Comparison of ENCODE assay signal across 9 cellular contexts in genomic region chr1:150620919-150621318, GRCh38. TPM values are rescaled to one million over a fixed set of nuclear protein-coding genes. Genes with fewer than 3 reads are reported as not detected.
DNase-seq lines count a peak whose midpoint lies in the region; ATAC-seq and TF ChIP-seq lines count a peak whose summit lies in the region.
"Had no signal": no experiment of that assay in that cellular context is flagged by ENCODE, and none has a peak within 500 bp of the region (broad histone marks: within the 10 kb centered on the region; RNA-seq: fewer than 3 reads in every experiment).

No MANE protein-coding gene starts in this region.

- H3K9me3 ChIP-seq in fibroblast of lung (ENCODE audit: control insufficient read depth, insufficient read depth, low read depth, low read length) (no peaks in the 10 kb centered on the region), spleen (no peaks in the 10 kb centered on the region)

- BruUV-seq in Calu3 (replicated peaks; lab: Mats Ljungman, UMichigan), result no TSS peak

- H2AFZ ChIP-seq in fibroblast of lung (ENCODE audit: low read length), result no peak overlapping the region

- H3K4me3 ChIP-seq in fibroblast of lung (replicated peaks in 1 of 4; ENCODE audit: control extremely low read depth in 1 of 4, insufficient read depth in 1 of 4, low read depth in 3 of 4, low read length in 4 of 4), result no peak overlapping the region
- H3K4me3 ChIP-seq in spleen, result no peak overlapping the region

- WGBS in spleen, 5 donors, result 95 to 98% (median 97%) methylated on average over 2 of the region's 2 CpGs

- H3K4me2 ChIP-seq in fibroblast of lung (ENCODE audit: extremely low read depth, insufficient read depth, low read length), result no peak overlapping the region

- H3K27ac ChIP-seq in fibroblast of lung (ENCODE audit: insufficient read depth, low read length), result peak overlapping the region; percentile 31
- H3K27ac ChIP-seq in spleen, result peak overlapping the region; percentile 42 to 97 (median 68)

- H3K36me3 Mint-ChIP-seq in Calu3 (ENCODE audit: insufficient read depth, unreplicated experiment) (peaks cover 71% of the 10 kb centered on the region), T-cell (peaks cover 51% of the 10 kb centered on the region)

- ATAC-seq in T-cell (replicated peaks in 1 of 4) (peak in 1 of 4 experiments; percentile 2), GM21576 (IDR thresholded peaks at IDR 0.05; ENCODE audit: unreplicated experiment) (no peak), GM21825 (IDR thresholded peaks at IDR 0.05; ENCODE audit: unreplicated experiment) (no peak)

- H3K27ac Mint-ChIP-seq in Calu3 (ENCODE audit: unreplicated experiment), result peak overlapping the region; percentile 20
- peak overlapping the region; percentile 50 to 53 for H3K27ac Mint-ChIP-seq in T-cell

- H3K79me2 ChIP-seq in fibroblast of lung (ENCODE audit: control insufficient read depth, insufficient read depth, low read length), result peaks cover 9% of the 10 kb centered on the region

- H3K4me1 ChIP-seq in fibroblast of lung (ENCODE audit: control insufficient read depth, extremely low read depth, insufficient read depth, low read length), result peaks cover 25% of the 10 kb centered on the region
- peaks cover 20 to 86% (median 44%) of the 10 kb centered on the region in 6 donors for H3K4me1 ChIP-seq in spleen

- H3K27me3 ChIP-seq in fibroblast of lung (ENCODE audit: control insufficient read depth, insufficient read depth, low read length) (no peaks in the 10 kb centered on the region), spleen (replicated peaks in 1 of 7) (no peaks in the 10 kb centered on the region)

- POLR2A ChIA-PET in T-cell (lab: Charles Lee), result interaction anchor here (0.6 to 1.8 kb wide), 5 partner anchors 9 to 60 kb away, joined by 4 to 10 read pairs (median 4); no protein-coding TSS in a partner anchor

- H3K9me3 Mint-ChIP-seq in Calu3 (ENCODE audit: low read depth, unreplicated experiment) (no peaks in the 10 kb centered on the region), T-cell (no peaks in the 10 kb centered on the region)

- DNase-seq in Calu3, result no peak
- no peak for DNase-seq in T-cell
- no peak for DNase-seq in fibroblast of lung (ENCODE audit: low read depth in 2 of 2)
- DNase-seq in spleen, result no peak
- no peak for DNase-seq in NCI-H2107 (lab: John Stamatoyannopoulos, UW)
- no peak for DNase-seq in HPDE6-E6E7 (ENCODE audit: extremely low spot score)
- DNase-seq: DMS79 had no signal

- no peak for TF ChIP-seq POLR2A in spleen (IDR thresholded peaks at IDR 0.05)

- H3K4me3 Mint-ChIP-seq in Calu3 (ENCODE audit: low read depth, unreplicated experiment), result no peak overlapping the region
- peak overlapping the region in 1 of 3 donors; percentile 15 for H3K4me3 Mint-ChIP-seq in T-cell

- H3K36me3 ChIP-seq in fibroblast of lung (ENCODE audit: control insufficient read depth, insufficient read depth, low read length) (peaks cover 8% of the 10 kb centered on the region), spleen (peaks cover 2 to 95% (median 52%) of the 10 kb centered on the region in 6 donors)

- H3K9ac ChIP-seq in fibroblast of lung (ENCODE audit: insufficient read depth, low read length), result no peak overlapping the region

- H3K27me3 Mint-ChIP-seq in Calu3 (ENCODE audit: unreplicated experiment) (no peaks in the 10 kb centered on the region), T-cell (no peaks in the 10 kb centered on the region)

- H4K20me1 ChIP-seq in fibroblast of lung (ENCODE audit: control insufficient read depth, extremely low read depth, insufficient read depth, low read length), result no peaks in the 10 kb centered on the region

- intact Hi-C loops in Calu3 (cut with micrococcal nuclease; ENCODE audit: unreplicated experiment), result loop anchor here (2.0 to 10.0 kb wide), 4 partner anchors 44 to 191 kb away; partner anchors contain the start of gene GOLPH3L
- intact Hi-C loops in spleen (cut with DNase I; ENCODE audit: low total_unique reads), result loop anchor here (2.0 to 5.0 kb wide), 2 partner anchors 39 to 60 kb away; no protein-coding TSS in a partner anchor

- H3K4me1 Mint-ChIP-seq in Calu3 (ENCODE audit: low read depth, unreplicated experiment) (peaks cover 69% of the 10 kb centered on the region), T-cell (peaks cover 40 to 63% (median 63%) of the 10 kb centered on the region in 3 donors)

- CTCF ChIA-PET in Calu3 (lab: Charles Lee), result interaction anchor here (0.7 to 1.6 kb wide), 3 partner anchors 9 to 73 kb away, joined by 3 to 5 read pairs (median 3); partner anchors contain the start of genes ENSA and MCL1
- CTCF ChIA-PET in T-cell (lab: Charles Lee), result interaction anchor here (0.5 to 4.9 kb wide), 10 partner anchors 8 to 688 kb away, joined by 3 to 106 read pairs (median 4); partner anchors contain the start of genes ENSA (in 1 of the 2) and MCL1 (in 1 of the 2)

- TF ChIP-seq CTCF in Calu3 (IDR thresholded peaks at IDR 0.05; ENCODE audit: unreplicated experiment) (no peak), fibroblast of lung (conservative IDR thresholded peaks at IDR 0.05 in 1 of 2, IDR thresholded peaks at IDR 0.05 in 1 of 2; ENCODE audit: low read depth in 1 of 2, low read length in 2 of 2) (no peak), spleen (IDR thresholded peaks at IDR 0.05 in 8 of 11, conservative IDR thresholded peaks at IDR 0.05 in 3 of 11) (no peak)

RNA-seq across cellular contexts. Expression of gene ENSA, which starts 8.5 kb away (rescaled TPM):
- total RNA-seq in Calu3 (2022), result 253 and 276 TPM in 2 replicates
- total RNA-seq in T-cell, result 100 to 1,000 TPM; 108 to 158 (median 110) TPM
- total RNA-seq in fibroblast of lung, result 53.7 and 78.1 TPM in 2 replicates
- polyA plus RNA-seq in fibroblast of lung, result 112 and 184 TPM in 2 replicates
- 86.2 and 127 TPM in 2 replicates for polyA plus RNA-seq in fibroblast of lung (2012)
- 23.7 and 26.6 TPM in 2 replicates for polyA minus RNA-seq in fibroblast of lung (ENCODE audit: low replicate concordance)
- total RNA-seq in spleen, result 100 to 1,000 TPM in 6 of 7 donors, 10 to 100 TPM in 1; 97.0 to 153 (median 135) TPM
- 100 to 1,000 TPM in 2 of 3 donors, 10 to 100 TPM in 1; 96.3 to 127 (median 107) TPM for polyA plus RNA-seq in spleen

RNA-seq across cellular contexts. Expression of gene MCL1, which starts 41.5 kb away (rescaled TPM):
- total RNA-seq in Calu3 (2022), result 261 and 262 TPM in 2 replicates
- 100 to 1,000 TPM; 478 to 731 (median 517) TPM for total RNA-seq in T-cell
- 232 and 233 TPM in 2 replicates for total RNA-seq in fibroblast of lung
- 108 and 136 TPM in 2 replicates for polyA plus RNA-seq in fibroblast of lung
- polyA plus RNA-seq in fibroblast of lung (2012), result 105 and 138 TPM in 2 replicates
- 24.4 and 91.5 TPM in 2 replicates for polyA minus RNA-seq in fibroblast of lung (ENCODE audit: low replicate concordance)
- total RNA-seq in spleen, result 100 to 1,000 TPM; 261 to 435 (median 336) TPM
- polyA plus RNA-seq in spleen, result 100 to 1,000 TPM in 1 of 3 donors, 10 to 100 TPM in 2; 75.8 to 118 (median 85.9) TPM
